In genomic region chr19:44113138-44113783, GRCh38 we compare ENCODE assay signal across 1 cellular context.
TF ChIP-seq lines count a peak whose summit lies in the region.

TSS of gene ZNF225 (plus strand) at chr19:44113399. CDS start at chr19:44115828, 2,429 bp downstream.

TF ChIP-seq in GM12878, 131 proteins besides CTCF, POLR2A, EP300 and RAD21 (continued from another document and continues in another):
- TF ChIP-seq HSF1 (IDR thresholded peaks at IDR 0.05; ENCODE audit: low read depth, low read length) = no peak
- TF ChIP-seq USF1 (IDR thresholded peaks at IDR 0.05; ENCODE audit: borderline replicate concordance, extremely low read length, insufficient read depth, low read depth, low read length) = no peak
- TF ChIP-seq STAT3 (IDR thresholded peaks at IDR 0.05; ENCODE audit: low read depth, low read length) = 0 out of 2 replicates have a peak, but pooled peaks have one; percentile 71
- peak; percentile 91 for TF ChIP-seq RUNX3 (IDR thresholded peaks at IDR 0.05; ENCODE audit: low read length)
- no peak for TF ChIP-seq EZH2 (IDR thresholded peaks at IDR 0.05; ENCODE audit: borderline replicate concordance, control insufficient read depth, low read depth, low read length)
- TF ChIP-seq ATF7 (IDR thresholded peaks at IDR 0.05; ENCODE audit: low read depth) = no peak
- TF ChIP-seq MXI1 (IDR thresholded peaks at IDR 0.05; ENCODE audit: low read depth, low read length) = peak; percentile 68
- TF ChIP-seq NR2C1 (IDR thresholded peaks at IDR 0.05) = peak; percentile 96
- TF ChIP-seq TCF7 (IDR thresholded peaks at IDR 0.05; ENCODE audit: borderline replicate concordance) = no peak
- no peak for TF ChIP-seq REST (IDR thresholded peaks at IDR 0.05; ENCODE audit: low read depth, low read length)
- no peak for TF ChIP-seq E2F4 (IDR thresholded peaks at IDR 0.05; ENCODE audit: low read depth, low read length)
- peak; percentile 84 for TF ChIP-seq CREB1 (IDR thresholded peaks at IDR 0.05; ENCODE audit: low read depth)
- TF ChIP-seq RBBP5 (conservative IDR thresholded peaks at IDR 0.05) = no peak
- peak; percentile 73; the same call in 1 of the 2 replicates for TF ChIP-seq SIN3A (IDR thresholded peaks at IDR 0.05; ENCODE audit: low read depth, low read length)
- TF ChIP-seq PML (IDR thresholded peaks at IDR 0.05; ENCODE audit: low read length) = no peak
- TF ChIP-seq ZNF687 (IDR thresholded peaks at IDR 0.05) = no peak
- TF ChIP-seq HCFC1 (IDR thresholded peaks at IDR 0.05; ENCODE audit: low read length) = peak; percentile 98
- no peak for TF ChIP-seq MTA2 (IDR thresholded peaks at IDR 0.05; ENCODE audit: low read depth)
- TF ChIP-seq IRF3 (IDR thresholded peaks at IDR 0.05) = 0 out of 2 replicates have a peak, but pooled peaks have one; percentile 17
- TF ChIP-seq LARP7 (IDR thresholded peaks at IDR 0.05) = no peak
- no peak for TF ChIP-seq IRF4 (IDR thresholded peaks at IDR 0.05; ENCODE audit: low read depth, low read length)
- no peak for TF ChIP-seq ZNF622 (IDR thresholded peaks at IDR 0.05)
- TF ChIP-seq FOXM1 (IDR thresholded peaks at IDR 0.05; ENCODE audit: low read depth, low read length) = no peak
- TF ChIP-seq IRF5 (IDR thresholded peaks at IDR 0.05; ENCODE audit: borderline replicate concordance) = no peak
- no peak for TF ChIP-seq SMC3 (IDR thresholded peaks at IDR 0.05; ENCODE audit: borderline replicate concordance, low read length)
- TF ChIP-seq SUPT20H (IDR thresholded peaks at IDR 0.05; ENCODE audit: borderline replicate concordance, control insufficient read depth, low read depth, low read length) = no peak
- TF ChIP-seq CHD2 (IDR thresholded peaks at IDR 0.05; ENCODE audit: borderline replicate concordance, low read depth, low read length) = peak; percentile 76; the same call in 1 of the 2 replicates
- no peak for TF ChIP-seq E2F8 (IDR thresholded peaks at IDR 0.05; ENCODE audit: low read depth, partially characterized antibody)
- no peak for TF ChIP-seq SUZ12 (IDR thresholded peaks at IDR 0.05; ENCODE audit: unreplicated experiment)
- TF ChIP-seq ZBTB40 (IDR thresholded peaks at IDR 0.05; ENCODE audit: borderline replicate concordance) = peak; percentile 89
- TF ChIP-seq IKZF2 (IDR thresholded peaks at IDR 0.05) = peak; percentile 75 to 78; a peak in 2 of 4 replicates
- no peak for TF ChIP-seq MEF2B (IDR thresholded peaks at IDR 0.05; ENCODE audit: partially characterized antibody, poor library complexity, severe bottlenecking)
- TF ChIP-seq SMARCA5 (IDR thresholded peaks at IDR 0.05) = no peak
- no peak for TF ChIP-seq BRCA1 (IDR thresholded peaks at IDR 0.05; ENCODE audit: low read depth, low read length)
- no peak for TF ChIP-seq ZNF274 (IDR thresholded peaks at IDR 0.05; ENCODE audit: insufficient read depth, insufficient read length)
